9 cellular contexts compared by ENCODE assay signal in the genomic region with DNA sequence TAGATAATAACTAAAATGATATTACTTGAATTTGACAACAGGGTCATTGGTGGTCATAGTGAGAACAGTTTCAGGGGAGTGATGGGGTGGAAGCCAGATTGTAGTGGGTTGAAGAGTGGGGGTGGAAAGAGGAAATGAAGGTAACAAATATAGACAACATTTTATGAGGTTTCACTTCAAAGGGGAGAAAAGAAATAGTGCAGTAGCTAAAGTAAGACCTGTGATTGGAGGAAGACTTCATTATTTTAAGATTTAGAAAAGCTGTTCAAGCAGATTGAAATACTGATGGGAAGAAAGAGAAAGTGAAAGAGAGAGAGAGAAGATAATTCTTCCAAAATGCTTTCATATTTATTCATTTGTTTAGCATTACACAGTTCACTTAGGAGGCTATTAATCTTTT.
A peak's percentile ranks its signal among the peaks of the same experiment; 100 is the strongest.
DNase-seq lines count a peak whose midpoint lies in the region; ATAC-seq and TF ChIP-seq lines count a peak whose summit lies in the region.
"Had no signal": no experiment of that assay in that cellular context is flagged by ENCODE, and none has a peak within 500 bp of the region (broad histone marks: within the 10 kb centered on the region; RNA-seq: fewer than 3 reads in every experiment).

No MANE protein-coding gene starts in this region.

- peak overlapping the region; percentile 63 for H3K4me3 Mint-ChIP-seq in stimulated activated naive CD8-positive, alpha-beta T cell treated with anti-CD3 and anti-CD28 coated beads, Interleukin-15, Interleukin-2, amounts not matched to agents 100 ng/mL and 50 ng/mL, for 24 hours
- peak overlapping the region; percentile 70 to 72 for H3K4me3 Mint-ChIP-seq in stimulated activated naive CD8-positive, alpha-beta T cell treated with anti-CD3 and anti-CD28 coated beads, Interleukin-15, amount 100 ng/mL, for 72 hours

- no peaks in the 10 kb centered on the region for H3K9me3 Mint-ChIP-seq in stimulated activated naive CD8-positive, alpha-beta T cell treated with anti-CD3 and anti-CD28 coated beads, Interleukin-15, Interleukin-2, amounts not matched to agents 100 ng/mL and 50 ng/mL, for 24 hours
- H3K9me3 Mint-ChIP-seq in stimulated activated naive CD8-positive, alpha-beta T cell treated with anti-CD3 and anti-CD28 coated beads, Interleukin-15, amount 100 ng/mL, for 72 hours, result no peaks in the 10 kb centered on the region

- no peaks in the 10 kb centered on the region for H3K27me3 Mint-ChIP-seq in stimulated activated naive CD8-positive, alpha-beta T cell treated with anti-CD3 and anti-CD28 coated beads, Interleukin-15, Interleukin-2, amounts not matched to agents 100 ng/mL and 50 ng/mL, for 24 hours
- no peaks in the 10 kb centered on the region for H3K27me3 Mint-ChIP-seq in stimulated activated naive CD8-positive, alpha-beta T cell treated with anti-CD3 and anti-CD28 coated beads, Interleukin-15, amount 100 ng/mL, for 72 hours

- H3K4me1 Mint-ChIP-seq in stimulated activated naive CD8-positive, alpha-beta T cell treated with anti-CD3 and anti-CD28 coated beads, Interleukin-15, Interleukin-2, amounts not matched to agents 100 ng/mL and 50 ng/mL, for 24 hours (ENCODE audit: low read depth), result peaks cover 31% of the 10 kb centered on the region
- peaks cover 29% of the 10 kb centered on the region for H3K4me1 Mint-ChIP-seq in stimulated activated naive CD8-positive, alpha-beta T cell treated with anti-CD3 and anti-CD28 coated beads, Interleukin-15, amount 100 ng/mL, for 72 hours

- H3K27ac Mint-ChIP-seq in stimulated activated naive CD8-positive, alpha-beta T cell treated with anti-CD3 and anti-CD28 coated beads, Interleukin-15, Interleukin-2, amounts not matched to agents 100 ng/mL and 50 ng/mL, for 24 hours, result peak overlapping the region; percentile 73
- peak overlapping the region; percentile 31 to 90 for H3K27ac Mint-ChIP-seq in stimulated activated naive CD8-positive, alpha-beta T cell treated with anti-CD3 and anti-CD28 coated beads, Interleukin-15, amount 100 ng/mL, for 72 hours

- no peak for DNase-seq in stimulated activated naive CD8-positive, alpha-beta T cell treated with anti-CD3 and anti-CD28 coated beads, Interleukin-15, Interleukin-2, amounts not matched to agents 100 U/mL and 50 U/mL, for 24 hours
- DNase-seq in NOMO-1 (lab: John Stamatoyannopoulos, UW; ENCODE audit: unreplicated experiment in 2 of 2) (peak; percentile 3 to 35), NCI-H446 treated with DMSO at 0.1 percent for 48 hours (lab: John Stamatoyannopoulos, UW) (no peak)
- no peak for DNase-seq in stimulated activated naive CD8-positive, alpha-beta T cell treated with anti-CD3 and anti-CD28 coated beads, Interleukin-15, amount 100 ng/mL, for 72 hours
- DNase-seq: esophagus squamous epithelium had no signal

- H3K36me3 Mint-ChIP-seq in stimulated activated naive CD8-positive, alpha-beta T cell treated with anti-CD3 and anti-CD28 coated beads, Interleukin-15, Interleukin-2, amounts not matched to agents 100 ng/mL and 50 ng/mL, for 24 hours (ENCODE audit: low read depth), result no peaks in the 10 kb centered on the region

- no peak for ATAC-seq in stimulated activated naive CD8-positive, alpha-beta T cell treated with anti-CD3 and anti-CD28 coated beads, Interleukin-15, Interleukin-2, amounts not matched to agents 100 U/mL and 50 U/mL, for 24 hours
- peak; percentile 85 for ATAC-seq in HG02678 (IDR thresholded peaks at IDR 0.05; ENCODE audit: unreplicated experiment)
- peak; percentile 66 for ATAC-seq in stimulated activated naive CD8-positive, alpha-beta T cell treated with anti-CD3 and anti-CD28 coated beads, Interleukin-15, amount 100 ng/mL, for 72 hours
- ATAC-seq in SK-N-SH treated with all-trans-retinoic acid at 6 μM for 48 hours, result no peak
- no peak for ATAC-seq in HG03439 (IDR thresholded peaks at IDR 0.05; ENCODE audit: unreplicated experiment)

TF ChIP-seq in SK-N-SH treated with all-trans-retinoic acid at 6 μM for 48 hours, 23 proteins besides CTCF, POLR2A, EP300 and RAD21:
- no peak for TF ChIP-seq ZNF565 (CRISPR knock-in tag; conservative IDR thresholded peaks at IDR 0.05; ENCODE audit: low read depth)
- TF ChIP-seq ZC3H10 (CRISPR knock-in tag; IDR thresholded peaks at IDR 0.05), result no peak
- no peak for TF ChIP-seq TOX (CRISPR knock-in tag; IDR thresholded peaks at IDR 0.05; ENCODE audit: borderline replicate concordance)
- TF ChIP-seq ESRRG (CRISPR knock-in tag; IDR thresholded peaks at IDR 0.05), result no peak
- TF ChIP-seq, protein P1, sequence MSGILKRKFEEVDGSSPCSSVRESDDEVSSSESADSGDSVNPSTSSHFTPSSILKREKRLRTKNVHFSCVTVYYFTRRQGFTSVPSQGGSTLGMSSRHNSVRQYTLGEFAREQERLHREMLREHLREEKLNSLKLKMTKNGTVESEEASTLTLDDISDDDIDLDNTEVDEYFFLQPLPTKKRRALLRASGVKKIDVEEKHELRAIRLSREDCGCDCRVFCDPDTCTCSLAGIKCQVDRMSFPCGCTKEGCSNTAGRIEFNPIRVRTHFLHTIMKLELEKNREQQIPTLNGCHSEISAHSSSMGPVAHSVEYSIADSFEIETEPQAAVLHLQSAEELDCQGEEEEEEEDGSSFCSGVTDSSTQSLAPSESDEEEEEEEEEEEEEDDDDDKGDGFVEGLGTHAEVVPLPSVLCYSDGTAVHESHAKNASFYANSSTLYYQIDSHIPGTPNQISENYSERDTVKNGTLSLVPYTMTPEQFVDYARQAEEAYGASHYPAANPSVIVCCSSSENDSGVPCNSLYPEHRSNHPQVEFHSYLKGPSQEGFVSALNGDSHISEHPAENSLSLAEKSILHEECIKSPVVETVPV (CRISPR knock-in tag; IDR thresholded peaks at IDR 0.05), result no peak
- TF ChIP-seq, protein P2, sequence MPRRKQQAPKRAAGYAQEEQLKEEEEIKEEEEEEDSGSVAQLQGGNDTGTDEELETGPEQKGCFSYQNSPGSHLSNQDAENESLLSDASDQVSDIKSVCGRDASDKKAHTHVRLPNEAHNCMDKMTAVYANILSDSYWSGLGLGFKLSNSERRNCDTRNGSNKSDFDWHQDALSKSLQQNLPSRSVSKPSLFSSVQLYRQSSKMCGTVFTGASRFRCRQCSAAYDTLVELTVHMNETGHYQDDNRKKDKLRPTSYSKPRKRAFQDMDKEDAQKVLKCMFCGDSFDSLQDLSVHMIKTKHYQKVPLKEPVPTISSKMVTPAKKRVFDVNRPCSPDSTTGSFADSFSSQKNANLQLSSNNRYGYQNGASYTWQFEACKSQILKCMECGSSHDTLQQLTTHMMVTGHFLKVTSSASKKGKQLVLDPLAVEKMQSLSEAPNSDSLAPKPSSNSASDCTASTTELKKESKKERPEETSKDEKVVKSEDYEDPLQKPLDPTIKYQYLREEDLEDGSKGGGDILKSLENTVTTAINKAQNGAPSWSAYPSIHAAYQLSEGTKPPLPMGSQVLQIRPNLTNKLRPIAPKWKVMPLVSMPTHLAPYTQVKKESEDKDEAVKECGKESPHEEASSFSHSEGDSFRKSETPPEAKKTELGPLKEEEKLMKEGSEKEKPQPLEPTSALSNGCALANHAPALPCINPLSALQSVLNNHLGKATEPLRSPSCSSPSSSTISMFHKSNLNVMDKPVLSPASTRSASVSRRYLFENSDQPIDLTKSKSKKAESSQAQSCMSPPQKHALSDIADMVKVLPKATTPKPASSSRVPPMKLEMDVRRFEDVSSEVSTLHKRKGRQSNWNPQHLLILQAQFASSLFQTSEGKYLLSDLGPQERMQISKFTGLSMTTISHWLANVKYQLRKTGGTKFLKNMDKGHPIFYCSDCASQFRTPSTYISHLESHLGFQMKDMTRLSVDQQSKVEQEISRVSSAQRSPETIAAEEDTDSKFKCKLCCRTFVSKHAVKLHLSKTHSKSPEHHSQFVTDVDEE (CRISPR knock-in tag; IDR thresholded peaks at IDR 0.05), result no peak
- TF ChIP-seq TCF4 (CRISPR knock-in tag; IDR thresholded peaks at IDR 0.05; ENCODE audit: borderline replicate concordance), result no peak
- TF ChIP-seq, protein P3, sequence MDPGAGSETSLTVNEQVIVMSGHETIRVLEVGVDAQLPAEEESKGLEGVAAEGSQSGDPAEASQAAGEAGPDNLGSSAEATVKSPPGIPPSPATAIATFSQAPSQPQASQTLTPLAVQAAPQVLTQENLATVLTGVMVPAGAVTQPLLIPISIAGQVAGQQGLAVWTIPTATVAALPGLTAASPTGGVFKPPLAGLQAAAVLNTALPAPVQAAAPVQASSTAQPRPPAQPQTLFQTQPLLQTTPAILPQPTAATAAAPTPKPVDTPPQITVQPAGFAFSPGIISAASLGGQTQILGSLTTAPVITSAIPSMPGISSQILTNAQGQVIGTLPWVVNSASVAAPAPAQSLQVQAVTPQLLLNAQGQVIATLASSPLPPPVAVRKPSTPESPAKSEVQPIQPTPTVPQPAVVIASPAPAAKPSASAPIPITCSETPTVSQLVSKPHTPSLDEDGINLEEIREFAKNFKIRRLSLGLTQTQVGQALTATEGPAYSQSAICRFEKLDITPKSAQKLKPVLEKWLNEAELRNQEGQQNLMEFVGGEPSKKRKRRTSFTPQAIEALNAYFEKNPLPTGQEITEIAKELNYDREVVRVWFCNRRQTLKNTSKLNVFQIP (CRISPR knock-in tag; IDR thresholded peaks at IDR 0.05; ENCODE audit: borderline replicate concordance, low read depth), result no peak
- TF ChIP-seq ZNF70 (CRISPR knock-in tag; IDR thresholded peaks at IDR 0.05), result no peak
- no peak for TF ChIP-seq ZFP3 (CRISPR knock-in tag; IDR thresholded peaks at IDR 0.05)
- TF ChIP-seq ZNF8 (CRISPR knock-in tag; IDR thresholded peaks at IDR 0.05), result no peak
- TF ChIP-seq, protein P4, sequence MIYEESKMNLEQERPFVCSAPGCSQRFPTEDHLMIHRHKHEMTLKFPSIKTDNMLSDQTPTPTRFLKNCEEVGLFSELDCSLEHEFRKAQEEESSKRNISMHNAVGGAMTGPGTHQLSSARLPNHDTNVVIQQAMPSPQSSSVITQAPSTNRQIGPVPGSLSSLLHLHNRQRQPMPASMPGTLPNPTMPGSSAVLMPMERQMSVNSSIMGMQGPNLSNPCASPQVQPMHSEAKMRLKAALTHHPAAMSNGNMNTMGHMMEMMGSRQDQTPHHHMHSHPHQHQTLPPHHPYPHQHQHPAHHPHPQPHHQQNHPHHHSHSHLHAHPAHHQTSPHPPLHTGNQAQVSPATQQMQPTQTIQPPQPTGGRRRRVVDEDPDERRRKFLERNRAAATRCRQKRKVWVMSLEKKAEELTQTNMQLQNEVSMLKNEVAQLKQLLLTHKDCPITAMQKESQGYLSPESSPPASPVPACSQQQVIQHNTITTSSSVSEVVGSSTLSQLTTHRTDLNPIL (CRISPR knock-in tag; IDR thresholded peaks at IDR 0.05; ENCODE audit: low read depth), result no peak
- no peak for TF ChIP-seq ARNTL (CRISPR knock-in tag; IDR thresholded peaks at IDR 0.05; ENCODE audit: borderline replicate concordance, low read depth)
- no peak for TF ChIP-seq RARB (CRISPR knock-in tag; IDR thresholded peaks at IDR 0.05)
- no peak for TF ChIP-seq ZFP30 (CRISPR knock-in tag; IDR thresholded peaks at IDR 0.05)
- TF ChIP-seq PPARA (CRISPR knock-in tag; IDR thresholded peaks at IDR 0.05; ENCODE audit: borderline replicate concordance), result no peak
- no peak for TF ChIP-seq BACH2 (CRISPR knock-in tag; IDR thresholded peaks at IDR 0.05; ENCODE audit: borderline replicate concordance)
TF ChIP-seq in SK-N-SH treated with all-trans-retinoic acid at 6 μM for 48 hours: peak in this region for 0.

Comparison
In these comparisons a context has a peak if more than half of its experiments do, and no peak if none do; other contexts are left out.
1. ATAC-seq: peak in HG02678 (single experiment) and stimulated activated naive CD8-positive, alpha-beta T cell treated with anti-CD3 and anti-CD28 coated beads, Interleukin-15, amount 100 ng/mL, for 72 hours (single experiment); none in stimulated activated naive CD8-positive, alpha-beta T cell treated with anti-CD3 and anti-CD28 coated beads, Interleukin-15, Interleukin-2, amounts not matched to agents 100 U/mL and 50 U/mL, for 24 hours (single experiment), SK-N-SH treated with all-trans-retinoic acid at 6 μM for 48 hours (single experiment) and HG03439 (single experiment).
2. DNase-seq: peak in NOMO-1 (2 of 2); none in stimulated activated naive CD8-positive, alpha-beta T cell treated with anti-CD3 and anti-CD28 coated beads, Interleukin-15, Interleukin-2, amounts not matched to agents 100 U/mL and 50 U/mL, for 24 hours (single experiment), stimulated activated naive CD8-positive, alpha-beta T cell treated with anti-CD3 and anti-CD28 coated beads, Interleukin-15, amount 100 ng/mL, for 72 hours (0 of 2) and NCI-H446 treated with DMSO at 0.1 percent for 48 hours (single experiment).